Comparison of ENCODE assay signal across 8 cellular contexts in genomic region chr4:2843023-2843908, GRCh38. TPM values are rescaled to one million over a fixed set of nuclear protein-coding genes. Genes with fewer than 3 reads are reported as not detected.
DNase-seq lines count a peak whose midpoint lies in the region; ATAC-seq and TF ChIP-seq lines count a peak whose summit lies in the region.

TSS of gene ADD1 (plus strand) at chr4:2843844. CDS start at chr4:2875916, 32,072 bp downstream.

- peak; percentile 67 for ATAC-seq in GM19452 (IDR thresholded peaks at IDR 0.05; ENCODE audit: unreplicated experiment)

- H3K36me3 Mint-ChIP-seq in endothelial cell (ENCODE audit: low read depth, unreplicated experiment) = peaks cover 22% of the 10 kb centered on the region

- no peak for TF ChIP-seq CTCF in endothelial cell (IDR thresholded peaks at IDR 0.05; ENCODE audit: unreplicated experiment)

- peaks cover 8% of the 10 kb centered on the region for H3K27me3 Mint-ChIP-seq in endothelial cell (ENCODE audit: unreplicated experiment)

- H3K4me3 Mint-ChIP-seq in endothelial cell (ENCODE audit: unreplicated experiment) = peak within 1 kb of the TSS; percentile 99

- peak; percentile 87 for DNase-seq in COLO668 (lab: John Stamatoyannopoulos, UW; ENCODE audit: unreplicated experiment)
- peak; percentile 99 for DNase-seq in HK-2 (ENCODE audit: unreplicated experiment)
- DNase-seq in NOMO-1 treated with dmso at 0.1 percent for 144 hours (lab: John Stamatoyannopoulos, UW; ENCODE audit: unreplicated experiment) = peak; percentile 87
- peak; percentile 92 for DNase-seq in activated CD8-positive, alpha-beta memory T cell treated with anti-CD3 and anti-CD28 coated beads, Interleukin-2, amount 50 U/mL, for 4 hours
- peak; percentile 99 for DNase-seq in endothelial cell (ENCODE audit: low spot score)
- DNase-seq in midbrain (lab: John Stamatoyannopoulos, UW) = peak; percentile 98
- DNase-seq in stimulated activated CD8-positive, alpha-beta memory T cell treated with anti-CD3 and anti-CD28 coated beads, Interleukin-15, amount 100 ng/mL, for 48 hours (ENCODE audit: low read depth in 2 of 2) = peak; percentile 90 to 93

- no peaks in the 10 kb centered on the region for H3K9me3 Mint-ChIP-seq in endothelial cell (ENCODE audit: unreplicated experiment)

- peak within 1 kb of the TSS; percentile 93 for H3K27ac Mint-ChIP-seq in endothelial cell (ENCODE audit: unreplicated experiment)

- peaks cover 31% of the 10 kb centered on the region for H3K4me1 Mint-ChIP-seq in endothelial cell (ENCODE audit: unreplicated experiment)

RNA-seq across cellular contexts. Expression of gene ADD1, which starts in this region (rescaled TPM):
- total RNA-seq in endothelial cell (ENCODE audit: unreplicated experiment) = 337 TPM

Comparison
In these comparisons a context has a peak if more than half of its experiments do, and no peak if none do; other contexts are left out.
1. Peak in every context shown above with its lines: DNase-seq and ATAC-seq.